18 cellular contexts compared by ENCODE assay signal in the genomic region with DNA sequence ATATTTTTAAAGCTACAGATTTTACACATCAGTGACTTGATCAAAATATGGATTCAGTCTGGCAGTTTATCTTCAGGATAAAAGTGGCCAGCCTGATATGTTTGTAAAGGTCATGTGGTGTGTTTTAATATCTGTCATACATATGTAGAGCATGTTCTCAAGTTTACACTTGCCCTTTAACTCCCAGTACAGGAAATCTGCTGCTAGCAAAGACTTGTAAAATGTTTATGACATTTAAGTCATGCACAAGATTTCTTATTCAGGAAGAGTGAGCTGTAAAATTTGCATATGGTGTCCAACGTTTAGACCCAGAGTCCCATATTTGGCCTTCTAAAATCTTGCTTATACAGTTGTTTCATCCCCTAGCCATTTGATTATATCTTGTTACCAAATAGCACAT.
DNase-seq lines count a peak whose midpoint lies in the region; ATAC-seq and TF ChIP-seq lines count a peak whose summit lies in the region.
"Had no signal": no experiment of that assay in that cellular context is flagged by ENCODE, and none has a peak within 500 bp of the region (broad histone marks: within the 10 kb centered on the region; RNA-seq: fewer than 3 reads in every experiment).

No MANE protein-coding gene starts in this region.

- DNase-seq in HPDE6-E6E7 (ENCODE audit: extremely low spot score) (peak; percentile 15), RWPE2 (ENCODE audit: low spot score) (no peak), epithelial cell of esophagus (ENCODE audit: low read depth) (peak; percentile 87), foreskin keratinocyte (peak; percentile 89 to 93), Right ventricle myocardium superior (no peak), tibial artery (no peak)
- DNase-seq: ACHN; AML-193; Caco-2; CD4-positive, alpha-beta T cell; GOT3; H7; HFFc6 had no signal

- TF ChIP-seq CTCF in RWPE2 (IDR thresholded peaks at IDR 0.05; ENCODE audit: poor library complexity, severe bottlenecking), result no peak
- no peak for TF ChIP-seq CTCF in epithelial cell of esophagus (IDR thresholded peaks at IDR 0.05; ENCODE audit: insufficient read depth, low read depth, low read length, missing control alignments)
- TF ChIP-seq CTCF in foreskin keratinocyte (conservative IDR thresholded peaks at IDR 0.05), result no peak
- TF ChIP-seq CTCF in tibial artery (IDR thresholded peaks at IDR 0.05), result no peak

- H3K4me1 ChIP-seq in RWPE2 (ENCODE audit: insufficient read depth, poor library complexity, severe bottlenecking) (peaks cover 16% of the 10 kb centered on the region), foreskin keratinocyte (peaks cover 15% of the 10 kb centered on the region), tibial artery (peaks cover 0 to 16% (median 0%) of the 10 kb centered on the region in 4 donors)
- H3K4me1 ChIP-seq: Caco-2 had no signal

- ATAC-seq in RWPE2 (ENCODE audit: low read depth), result peak; percentile 61; the same call in 2 of the 3 replicates
- ATAC-seq in foreskin keratinocyte, result peak; percentile 82
- ATAC-seq in Right ventricle myocardium superior (ENCODE audit: poor library complexity), result no peak
- no peak for ATAC-seq in GM18519 (IDR thresholded peaks at IDR 0.05; ENCODE audit: low FRiP score, unreplicated experiment)
- ATAC-seq in GM21723 (IDR thresholded peaks at IDR 0.05; ENCODE audit: unreplicated experiment), result no peak
- ATAC-seq: HCT116, HepG2 had no signal

- H3K36me3 ChIP-seq in RWPE2 (ENCODE audit: low read depth), result no peaks in the 10 kb centered on the region
- no peaks in the 10 kb centered on the region for H3K36me3 ChIP-seq in tibial artery

- intact Hi-C loops in Right ventricle myocardium superior (cut with DNase I) (no loop called here), tibial artery (cut with DNase I; ENCODE audit: low total_unique reads) (no loop called here)

- H3K27ac ChIP-seq in RWPE2 (ENCODE audit: poor library complexity, severe bottlenecking) (peak overlapping the region; percentile 5), foreskin keratinocyte (peak overlapping the region; percentile 32), tibial artery (no peak overlapping the region)
- H3K27ac ChIP-seq: C4-2B had no signal

- H3K9me3 ChIP-seq in RWPE2 (ENCODE audit: severe bottlenecking) (no peaks in the 10 kb centered on the region), tibial artery (no peaks in the 10 kb centered on the region)
- H3K9me3 ChIP-seq: Caco-2 had no signal

- no peaks in the 10 kb centered on the region for H3K27me3 ChIP-seq in RWPE2 (ENCODE audit: insufficient read depth, poor library complexity, severe bottlenecking)
- H3K27me3 ChIP-seq in foreskin keratinocyte, result no peaks in the 10 kb centered on the region
- no peaks in the 10 kb centered on the region for H3K27me3 ChIP-seq in tibial artery

- H3K4me3 ChIP-seq in RWPE2 (ENCODE audit: severe bottlenecking) (no peak overlapping the region), epithelial cell of esophagus (ENCODE audit: low read length) (no peak overlapping the region), tibial artery (no peak overlapping the region)

Comparison
In these comparisons a context has a peak if more than half of its experiments do, and no peak if none do; other contexts are left out.
1. DNase-seq: peak in HPDE6-E6E7 (single experiment), epithelial cell of esophagus (single experiment) and foreskin keratinocyte (2 of 2); none in RWPE2 (single experiment), Right ventricle myocardium superior (single experiment) and tibial artery (0 of 2).
2. ATAC-seq: peak in RWPE2 (single experiment) and foreskin keratinocyte (single experiment); none in Right ventricle myocardium superior (single experiment), GM18519 (single experiment) and GM21723 (single experiment).
3. H3K27ac ChIP-seq: peak in RWPE2 (single experiment) and foreskin keratinocyte (single experiment); none in tibial artery (0 of 2).